2 cellular contexts compared by ENCODE assay signal in genomic region chr16:85051067-85051709, GRCh38.
TF ChIP-seq lines count a peak whose summit lies in the region.

No MANE protein-coding gene starts in this region.

TF ChIP-seq in SK-N-SH, 30 proteins besides CTCF, POLR2A, EP300 and RAD21 (continued from another document):
- TF ChIP-seq ZBTB33 (IDR thresholded peaks at IDR 0.05; ENCODE audit: borderline replicate concordance, low read depth) (no peak), FOSL2 (IDR thresholded peaks at IDR 0.05; ENCODE audit: borderline replicate concordance, low read depth) (no peak), SIN3A (IDR thresholded peaks at IDR 0.05; ENCODE audit: borderline replicate concordance, low read depth, low read length) (no peak), FOXM1 (IDR thresholded peaks at IDR 0.05; ENCODE audit: low read depth) (no peak), TEAD4 (IDR thresholded peaks at IDR 0.05; ENCODE audit: borderline replicate concordance, insufficient read depth) (no peak)

TF ChIP-seq in K562, 482 proteins besides CTCF, POLR2A, EP300 and RAD21 (continued from another document and continues in another):
- TF ChIP-seq PKNOX1 (IDR thresholded peaks at IDR 0.05) (no peak), HMG20A (CRISPR knock-in tag; conservative IDR thresholded peaks at IDR 0.05) (no peak), ZNF318 (IDR thresholded peaks at IDR 0.05; ENCODE audit: borderline replicate concordance in 1 of 2, low read depth in 1 of 2) (no peak; a peak in 1 of 4 replicates), ZNF644 (tag; IDR thresholded peaks at IDR 0.05; ENCODE audit: low read depth) (0 out of 2 replicates have a peak, but pooled peaks have one; percentile 24), NCOA2 (IDR thresholded peaks at IDR 0.05; ENCODE audit: partially characterized antibody in 2 of 2) (no peak), FOXM1 (IDR thresholded peaks at IDR 0.05; ENCODE audit: low read depth) (0 out of 2 replicates have a peak, but pooled peaks have one; percentile 18), FOXM1 (CRISPR knock-in tag; IDR thresholded peaks at IDR 0.05; ENCODE audit: low read depth) (no peak), BCLAF1 (IDR thresholded peaks at IDR 0.05; ENCODE audit: borderline replicate concordance in 1 of 2, control insufficient read depth in 1 of 2, low read depth in 2 of 2, low read length in 1 of 2) (no peak), FUS (optimal IDR thresholded peaks at IDR 0.05; ENCODE audit: low read depth, low read length) (no peak), PYGO2 (tag; IDR thresholded peaks at IDR 0.05) (0 out of 2 replicates have a peak, but pooled peaks have one; percentile 22), NFXL1 (CRISPR knock-in tag; IDR thresholded peaks at IDR 0.05) (no peak), ZNF133 (CRISPR knock-in tag; IDR thresholded peaks at IDR 0.05) (no peak), CHD1 (IDR thresholded peaks at IDR 0.05; ENCODE audit: low read length) (peak; percentile 27), ZNF217 (CRISPR knock-in tag; IDR thresholded peaks at IDR 0.05) (no peak), ELF1 (tag; IDR thresholded peaks at IDR 0.05) (peak; percentile 52; the same call in 1 of the 2 replicates), SMARCA5 (IDR thresholded peaks at IDR 0.05) (peak; percentile 7; the same call in 1 of the 2 replicates), FIP1L1 (IDR thresholded peaks at IDR 0.05; ENCODE audit: low read depth, low read length, poor library complexity, severe bottlenecking) (no peak), NCOR1 (IDR thresholded peaks at IDR 0.05) (no peak), CBFB (CRISPR knock-in tag; IDR thresholded peaks at IDR 0.05) (no peak), ZNF436 (CRISPR knock-in tag; IDR thresholded peaks at IDR 0.05) (no peak), SAFB2 (IDR thresholded peaks at IDR 0.05; ENCODE audit: borderline replicate concordance, low read depth, low read length, severe bottlenecking) (no peak), SNIP1 (IDR thresholded peaks at IDR 0.05; ENCODE audit: low read depth) (no peak), CXXC5 (CRISPR knock-in tag; IDR thresholded peaks at IDR 0.05) (peak; percentile 35), HIVEP1 (CRISPR knock-in tag; IDR thresholded peaks at IDR 0.05) (no peak), MYC (IDR thresholded peaks at IDR 0.05; ENCODE audit: low read depth, low read length) (0 out of 2 replicates have a peak, but pooled peaks have one; percentile 9), MYC (CRISPR knock-in tag; IDR thresholded peaks at IDR 0.05; ENCODE audit: borderline replicate concordance, low read depth) (no peak), NONO (IDR thresholded peaks at IDR 0.05; ENCODE audit: low read depth in 2 of 2, low read length in 1 of 2) (no peak), SREBF1 (IDR thresholded peaks at IDR 0.05; ENCODE audit: borderline replicate concordance, low read depth, low read length) (no peak), ZNF586 (CRISPR knock-in tag; conservative IDR thresholded peaks at IDR 0.05) (no peak), BMI1 (IDR thresholded peaks at IDR 0.05; ENCODE audit: low read length) (no peak), MTA2 (IDR thresholded peaks at IDR 0.05; ENCODE audit: low read depth) (0 out of 2 replicates have a peak, but pooled peaks have one; percentile 13), ZNF347 (CRISPR knock-in tag; IDR thresholded peaks at IDR 0.05; ENCODE audit: low read depth) (no peak), SMAD4 (CRISPR knock-in tag; conservative IDR thresholded peaks at IDR 0.05) (peak; percentile 62), RBM17 (IDR thresholded peaks at IDR 0.05; ENCODE audit: borderline replicate concordance, low read depth, low read length) (no peak), TBL1XR1 (IDR thresholded peaks at IDR 0.05; ENCODE audit: low read length in 2 of 2) (peak in 1 of 2 experiments; percentile 93; a peak in 2 of 4 replicates), HDAC8 (tag; IDR thresholded peaks at IDR 0.05) (no peak), NR2C1 (IDR thresholded peaks at IDR 0.05) (no peak), NR2C1 (tag; IDR thresholded peaks at IDR 0.05) (peak; percentile 56; the same call in 1 of the 2 replicates), RAD51 (IDR thresholded peaks at IDR 0.05; ENCODE audit: borderline replicate concordance, low read depth) (no peak), ZBTB33 (CRISPR knock-in tag; IDR thresholded peaks at IDR 0.05) (no peak), NCOA1 (IDR thresholded peaks at IDR 0.05; ENCODE audit: low read depth) (0 out of 2 replicates have a peak, but pooled peaks have one; percentile 40), CC2D1A (IDR thresholded peaks at IDR 0.05) (peak; percentile 93), MBD2 (IDR thresholded peaks at IDR 0.05; ENCODE audit: borderline replicate concordance, low read depth) (no peak), ZC3H8 (IDR thresholded peaks at IDR 0.05) (no peak), GTF3C2 (IDR thresholded peaks at IDR 0.05; ENCODE audit: borderline replicate concordance, extremely low read depth, insufficient read length) (no peak), TRIM28 (IDR thresholded peaks at IDR 0.05) (no peak)
